In the genomic region with DNA sequence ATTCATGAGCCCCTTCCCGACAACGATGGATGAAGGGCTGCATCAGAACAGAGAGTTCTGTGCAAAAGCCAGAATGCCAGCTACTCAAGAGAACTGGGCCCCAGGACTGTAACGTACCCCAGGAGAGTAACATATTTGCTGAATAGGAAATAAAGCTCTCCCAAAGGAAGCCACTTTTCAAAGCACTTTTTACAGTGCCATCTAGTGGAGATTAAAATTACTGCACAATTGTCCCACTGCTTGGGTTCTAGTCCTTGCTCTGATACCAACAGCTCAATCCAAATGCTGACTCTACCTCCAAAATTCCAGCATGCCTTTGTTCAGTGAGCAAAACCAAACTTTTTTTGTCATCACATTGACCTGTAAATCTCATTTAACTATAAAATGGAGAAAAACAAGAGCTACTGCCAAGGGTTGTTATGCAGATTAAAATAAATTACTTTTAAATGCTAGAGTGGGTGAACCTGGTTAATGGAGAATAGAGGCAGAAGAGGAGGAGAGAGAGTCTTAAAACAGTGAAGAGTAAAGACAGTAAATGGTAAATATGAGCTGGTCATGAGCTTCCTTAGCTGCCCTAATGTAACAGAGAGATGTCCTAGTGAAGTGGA, we compare ENCODE assay signal across 8 cellular contexts.
DNase-seq lines count a peak whose midpoint lies in the region; ATAC-seq and TF ChIP-seq lines count a peak whose summit lies in the region.

No MANE protein-coding gene starts in this region.

- peaks cover 4% of the 10 kb centered on the region for H3K9me3 Mint-ChIP-seq in mesothelial cell of epicardium

- peak; percentile 74 for ATAC-seq in HG02623 (IDR thresholded peaks at IDR 0.05; ENCODE audit: unreplicated experiment)

- no peak overlapping the region for H3K27ac Mint-ChIP-seq in mesothelial cell of epicardium

- H3K27me3 Mint-ChIP-seq in mesothelial cell of epicardium (ENCODE audit: low read depth): peaks cover 4% of the 10 kb centered on the region

- POLR2A ChIA-PET in AG04450 (lab: Yijun Ruan, JAX): no interaction called here

- peak; percentile 75 for TF ChIP-seq CTCF in AG04450 (IDR thresholded peaks at IDR 0.05; ENCODE audit: low read depth, low read length)
- peak; percentile 69 for TF ChIP-seq CTCF in GM12864 (IDR thresholded peaks at IDR 0.05; ENCODE audit: low read depth, low read length, missing control alignments)
- peak; percentile 67 for TF ChIP-seq CTCF in cardiac fibroblast (IDR thresholded peaks at IDR 0.05; ENCODE audit: low read depth, low read length)
- peak; percentile 88 for TF ChIP-seq CTCF in mesothelial cell of epicardium (IDR thresholded peaks at IDR 0.05; ENCODE audit: unreplicated experiment)

- no peak overlapping the region for H3K4me3 Mint-ChIP-seq in mesothelial cell of epicardium

- CTCF ChIA-PET in AG04450 (lab: Charles Lee): interaction anchor here (0.6 to 5.6 kb wide), 39 partner anchors 10 to 800 kb away, joined by 3 to 75 read pairs (median 4); no protein-coding TSS in a partner anchor

- no peaks in the 10 kb centered on the region for H3K27me3 ChIP-seq in AG04450 (ENCODE audit: control insufficient read depth, insufficient read depth, low read length)

- no peaks in the 10 kb centered on the region for H3K4me1 Mint-ChIP-seq in mesothelial cell of epicardium

- H3K36me3 Mint-ChIP-seq in mesothelial cell of epicardium: no peaks in the 10 kb centered on the region

- DNase-seq in AG04450 (ENCODE audit: low read depth, low spot score) (peak; percentile 4), GM12864 (ENCODE audit: low read depth) (peak; percentile 13), NCI-H226 (peak; percentile 40), cardiac fibroblast (ENCODE audit: low read depth in 2 of 2) (peak; percentile 46 to 55), mesothelial cell of epicardium (ENCODE audit: low spot score in 2 of 2, unreplicated experiment in 2 of 2) (no peak), posterior cingulate gyrus (no peak)
- DNase-seq in stimulated activated naive CD4-positive, alpha-beta T cell treated with Interleukin-2 at 50 U/mL for 16 hours (lab: John Stamatoyannopoulos, UW): no peak

- intact Hi-C loops in posterior cingulate gyrus (cut with DNase I): loop anchor here (5.0 kb wide), 1 partner anchor 696 kb away; no protein-coding TSS in a partner anchor

- no peak overlapping the region for H3K27ac ChIP-seq in AG04450 (ENCODE audit: low read depth, low read length)

- H3K9me3 ChIP-seq in AG04450 (ENCODE audit: control insufficient read depth, insufficient read depth, low read length): no peaks in the 10 kb centered on the region

- no peak overlapping the region for H3K4me3 ChIP-seq in AG04450 (ENCODE audit: low read depth, low read length)
- no peak overlapping the region for H3K4me3 ChIP-seq in GM12864 (ENCODE audit: low read depth, low read length)
- no peak overlapping the region for H3K4me3 ChIP-seq in cardiac fibroblast (replicated peaks in 1 of 2; ENCODE audit: low read depth in 2 of 2, low read length in 2 of 2)

Comparison
In these comparisons a context has a peak if more than half of its experiments do, and no peak if none do; other contexts are left out.
1. DNase-seq: peak in AG04450 (single experiment), GM12864 (single experiment), NCI-H226 (single experiment) and cardiac fibroblast (2 of 2); none in mesothelial cell of epicardium (0 of 2), posterior cingulate gyrus (0 of 10) and stimulated activated naive CD4-positive, alpha-beta T cell treated with Interleukin-2 at 50 U/mL for 16 hours (single experiment).
2. Peak in every context shown above with its lines, with median percentiles within 50 percentile points of each other: CTCF ChIP-seq.